ENCODE assay signal across 2 cellular contexts in genomic region chr9:83957029-83957513, GRCh38.
A peak's percentile ranks its signal among the peaks of the same experiment; 100 is the strongest.
TF ChIP-seq lines count a peak whose summit lies in the region.

No MANE protein-coding gene starts in this region.

TF ChIP-seq in GM12878, 131 proteins besides CTCF, POLR2A, EP300 and RAD21 (continued from another document):
- TF ChIP-seq MLLT1 (IDR thresholded peaks at IDR 0.05) (peak; percentile 60; the same call in 1 of the 2 replicates), EGR1 (IDR thresholded peaks at IDR 0.05; ENCODE audit: borderline replicate concordance in 1 of 2, low read depth in 2 of 2, low read length in 2 of 2) (0 out of 3 replicates have a peak, but pooled peaks of 1 of the 2 experiments have one; percentile 17), EED (IDR thresholded peaks at IDR 0.05; ENCODE audit: low read depth) (no peak), YY1 (IDR thresholded peaks at IDR 0.05; ENCODE audit: low read depth, low read length) (peak; percentile 64), STAT3 (IDR thresholded peaks at IDR 0.05; ENCODE audit: low read depth, low read length) (no peak), HDAC2 (IDR thresholded peaks at IDR 0.05) (no peak), RBBP5 (conservative IDR thresholded peaks at IDR 0.05) (no peak), SIX5 (IDR thresholded peaks at IDR 0.05; ENCODE audit: low read depth, low read length, severe bottlenecking) (no peak), CBX5 (IDR thresholded peaks at IDR 0.05; ENCODE audit: low read depth) (no peak), CEBPB (IDR thresholded peaks at IDR 0.05; ENCODE audit: borderline replicate concordance in 1 of 2, low read depth in 2 of 2, low read length in 2 of 2) (no peak), RELB (IDR thresholded peaks at IDR 0.05; ENCODE audit: low read depth) (no peak), GATAD2B (conservative IDR thresholded peaks at IDR 0.05; ENCODE audit: low read depth) (no peak)
- TF ChIP-seq, protein P1, sequence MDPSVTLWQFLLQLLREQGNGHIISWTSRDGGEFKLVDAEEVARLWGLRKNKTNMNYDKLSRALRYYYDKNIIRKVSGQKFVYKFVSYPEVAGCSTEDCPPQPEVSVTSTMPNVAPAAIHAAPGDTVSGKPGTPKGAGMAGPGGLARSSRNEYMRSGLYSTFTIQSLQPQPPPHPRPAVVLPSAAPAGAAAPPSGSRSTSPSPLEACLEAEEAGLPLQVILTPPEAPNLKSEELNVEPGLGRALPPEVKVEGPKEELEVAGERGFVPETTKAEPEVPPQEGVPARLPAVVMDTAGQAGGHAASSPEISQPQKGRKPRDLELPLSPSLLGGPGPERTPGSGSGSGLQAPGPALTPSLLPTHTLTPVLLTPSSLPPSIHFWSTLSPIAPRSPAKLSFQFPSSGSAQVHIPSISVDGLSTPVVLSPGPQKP (IDR thresholded peaks at IDR 0.05; ENCODE audit: low read depth, low read length), result no peak
- TF ChIP-seq, protein P2, sequence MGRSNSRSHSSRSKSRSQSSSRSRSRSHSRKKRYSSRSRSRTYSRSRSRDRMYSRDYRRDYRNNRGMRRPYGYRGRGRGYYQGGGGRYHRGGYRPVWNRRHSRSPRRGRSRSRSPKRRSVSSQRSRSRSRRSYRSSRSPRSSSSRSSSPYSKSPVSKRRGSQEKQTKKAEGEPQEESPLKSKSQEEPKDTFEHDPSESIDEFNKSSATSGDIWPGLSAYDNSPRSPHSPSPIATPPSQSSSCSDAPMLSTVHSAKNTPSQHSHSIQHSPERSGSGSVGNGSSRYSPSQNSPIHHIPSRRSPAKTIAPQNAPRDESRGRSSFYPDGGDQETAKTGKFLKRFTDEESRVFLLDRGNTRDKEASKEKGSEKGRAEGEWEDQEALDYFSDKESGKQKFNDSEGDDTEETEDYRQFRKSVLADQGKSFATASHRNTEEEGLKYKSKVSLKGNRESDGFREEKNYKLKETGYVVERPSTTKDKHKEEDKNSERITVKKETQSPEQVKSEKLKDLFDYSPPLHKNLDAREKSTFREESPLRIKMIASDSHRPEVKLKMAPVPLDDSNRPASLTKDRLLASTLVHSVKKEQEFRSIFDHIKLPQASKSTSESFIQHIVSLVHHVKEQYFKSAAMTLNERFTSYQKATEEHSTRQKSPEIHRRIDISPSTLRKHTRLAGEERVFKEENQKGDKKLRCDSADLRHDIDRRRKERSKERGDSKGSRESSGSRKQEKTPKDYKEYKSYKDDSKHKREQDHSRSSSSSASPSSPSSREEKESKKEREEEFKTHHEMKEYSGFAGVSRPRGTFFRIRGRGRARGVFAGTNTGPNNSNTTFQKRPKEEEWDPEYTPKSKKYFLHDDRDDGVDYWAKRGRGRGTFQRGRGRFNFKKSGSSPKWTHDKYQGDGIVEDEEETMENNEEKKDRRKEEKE (IDR thresholded peaks at IDR 0.05), result no peak
- TF ChIP-seq, protein P3, sequence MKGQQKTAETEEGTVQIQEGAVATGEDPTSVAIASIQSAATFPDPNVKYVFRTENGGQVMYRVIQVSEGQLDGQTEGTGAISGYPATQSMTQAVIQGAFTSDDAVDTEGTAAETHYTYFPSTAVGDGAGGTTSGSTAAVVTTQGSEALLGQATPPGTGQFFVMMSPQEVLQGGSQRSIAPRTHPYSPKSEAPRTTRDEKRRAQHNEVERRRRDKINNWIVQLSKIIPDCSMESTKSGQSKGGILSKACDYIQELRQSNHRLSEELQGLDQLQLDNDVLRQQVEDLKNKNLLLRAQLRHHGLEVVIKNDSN (IDR thresholded peaks at IDR 0.05; ENCODE audit: borderline replicate concordance, extremely low read length, insufficient read depth, low read depth, low read length), result no peak
TF ChIP-seq in GM12878: peak in this region for 3.

TF ChIP-seq in HEK293T, 16 proteins besides CTCF, POLR2A, EP300 and RAD21 (continued from another document):
- TF ChIP-seq HDGF (IDR thresholded peaks at IDR 0.05; ENCODE audit: borderline replicate concordance) (no peak), FOXA1 (IDR thresholded peaks at IDR 0.05) (no peak), ARNT (IDR thresholded peaks at IDR 0.05) (no peak), FOXM1 (IDR thresholded peaks at IDR 0.05; ENCODE audit: borderline replicate concordance) (no peak), PKNOX1 (IDR thresholded peaks at IDR 0.05) (no peak), SP1 (IDR thresholded peaks at IDR 0.05) (no peak), SUZ12 (IDR thresholded peaks at IDR 0.05) (no peak), TARDBP (IDR thresholded peaks at IDR 0.05) (no peak), LEF1 (IDR thresholded peaks at IDR 0.05; ENCODE audit: borderline replicate concordance) (no peak), CTBP1 (IDR thresholded peaks at IDR 0.05; ENCODE audit: borderline replicate concordance) (no peak), ELF4 (IDR thresholded peaks at IDR 0.05) (no peak), NFRKB (IDR thresholded peaks at IDR 0.05) (no peak), ZNF384 (IDR thresholded peaks at IDR 0.05) (no peak), FOXK2 (IDR thresholded peaks at IDR 0.05) (no peak)
